In genomic region chr3:113758389-113759029, GRCh38 we compare ENCODE assay signal across 1 cellular context.
A peak's percentile ranks its signal among the peaks of the same experiment; 100 is the strongest.
TF ChIP-seq lines count a peak whose summit lies in the region.

No MANE protein-coding gene starts in this region.

TF ChIP-seq in H1, 55 proteins besides CTCF, POLR2A, EP300 and RAD21:
- TF ChIP-seq CBX8 (IDR thresholded peaks at IDR 0.05; ENCODE audit: borderline replicate concordance, low read depth, low read length) = no peak
- peak; percentile 73; the same call in 1 of the 2 replicates for TF ChIP-seq KDM1A (IDR thresholded peaks at IDR 0.05; ENCODE audit: borderline replicate concordance, low read length)
